In genomic region chr2:26273501-26273900, GRCh38 we compare ENCODE assay signal across 10 cellular contexts. TPM values are rescaled to one million over a fixed set of nuclear protein-coding genes. Genes with fewer than 3 reads are reported as not detected.
DNase-seq lines count a peak whose midpoint lies in the region; ATAC-seq and TF ChIP-seq lines count a peak whose summit lies in the region.
"Had no signal": no experiment of that assay in that cellular context is flagged by ENCODE, and none has a peak within 500 bp of the region (broad histone marks: within the 10 kb centered on the region; RNA-seq: fewer than 3 reads in every experiment).

No MANE protein-coding gene starts in this region.

- no peak overlapping the region for H3K56ac ChIP-seq in IMR-90 (ENCODE audit: extremely low read depth, insufficient read depth, low read length)

- no peak overlapping the region for H3K23ac ChIP-seq in IMR-90 (ENCODE audit: low read depth, low read length)

- peaks cover 13% of the 10 kb centered on the region for H3K36me3 ChIP-seq in IMR-90 (ENCODE audit: control insufficient read depth, insufficient read depth, low read length)
- peaks cover 0 to 5% of the 10 kb centered on the region in 2 donors for H3K36me3 ChIP-seq in body of pancreas (replicated peaks in 1 of 2; ENCODE audit: insufficient read depth in 1 of 2, low read depth in 2 of 2)
- peaks cover 3 to 22% (median 20%) of the 10 kb centered on the region in 5 donors for H3K36me3 ChIP-seq in subcutaneous abdominal adipose tissue (ENCODE audit: control insufficient read depth in 5 of 5, insufficient read depth in 5 of 5, low read length in 5 of 5)
- peaks cover 22% of the 10 kb centered on the region for H3K36me3 ChIP-seq in CD8-positive, alpha-beta memory T cell (ENCODE audit: insufficient read depth, low read length)

- H3K36me3 Mint-ChIP-seq in CD8-positive, alpha-beta memory T cell: peaks cover 6 to 66% (median 6%) of the 10 kb centered on the region in 3 donors

- dilution Hi-C loops in IMR-90 (cut with HindIII; ENCODE audit: low sequenced_read_pairs, unreplicated experiment): no loop called here

- no peak overlapping the region; the same call in 1 of the 2 replicates for H3K14ac ChIP-seq in IMR-90 (replicated peaks; ENCODE audit: low read depth, low read length)

- no peak overlapping the region for H2AK5ac ChIP-seq in IMR-90 (ENCODE audit: low read depth, low read length)

- H2BK15ac ChIP-seq in IMR-90 (ENCODE audit: low read depth, low read length): 0 out of 3 replicates have a peak overlapping the region, but pooled peaks have one; percentile 65

- H3K4me3 ChIP-seq in IMR-90 (ENCODE audit: insufficient read depth, low read depth, low read length): no peak overlapping the region
- no peak overlapping the region for H3K4me3 ChIP-seq in body of pancreas
- no peak overlapping the region for H3K4me3 ChIP-seq in subcutaneous abdominal adipose tissue (ENCODE audit: low read depth in 1 of 5, low read length in 5 of 5)
- H3K4me3 ChIP-seq in CD8-positive, alpha-beta memory T cell (ENCODE audit: low read length): no peak overlapping the region
- H3K4me3 ChIP-seq: testis had no signal

- in situ Hi-C loops in IMR-90 (cut with MboI; ENCODE audit: low sequenced_read_pairs): no loop called here

- no peak overlapping the region for H4K91ac ChIP-seq in IMR-90 (ENCODE audit: insufficient read depth, low read depth, low read length)

- no peak overlapping the region for H2BK20ac ChIP-seq in IMR-90 (ENCODE audit: low read depth, low read length)

- H2AK9ac ChIP-seq in IMR-90 (replicated peaks; ENCODE audit: low read depth, low read length, poor library complexity): no peak overlapping the region

- no peaks in the 10 kb centered on the region for H3K9me3 Mint-ChIP-seq in CD8-positive, alpha-beta memory T cell

- POLR2A ChIA-PET in IMR-90 (lab: Charles Lee; ENCODE audit: unreplicated experiment): no interaction called here
- POLR2A ChIA-PET in CD8-positive, alpha-beta memory T cell (lab: Charles Lee): no interaction called here

- H3K27me3 ChIP-seq in IMR-90 (ENCODE audit: control insufficient read depth, insufficient read depth, low read length) (no peaks in the 10 kb centered on the region), body of pancreas (no peaks in the 10 kb centered on the region), subcutaneous abdominal adipose tissue (ENCODE audit: control insufficient read depth in 5 of 5, insufficient read depth in 4 of 5, low read length in 5 of 5) (no peaks in the 10 kb centered on the region)
- H3K27me3 ChIP-seq in CD8-positive, alpha-beta memory T cell (ENCODE audit: insufficient read depth, low read length, poor library complexity, severe bottlenecking): no peaks in the 10 kb centered on the region
- H3K27me3 ChIP-seq: testis had no signal

- H3K4me3 Mint-ChIP-seq in CD8-positive, alpha-beta memory T cell: no peak overlapping the region

- no peaks in the 10 kb centered on the region for H3K27me3 Mint-ChIP-seq in CD8-positive, alpha-beta memory T cell

- H3K4ac ChIP-seq in IMR-90 (ENCODE audit: low read depth, low read length): no peak overlapping the region

- H3K18ac ChIP-seq in IMR-90 (ENCODE audit: low read depth, low read length): peak overlapping the region; percentile 27; the same call in 1 of the 2 replicates

- intact Hi-C loops in IMR-90 (cut with micrococcal nuclease): no loop called here
- intact Hi-C loops in body of pancreas (cut with DNase I): no loop called here
- intact Hi-C loops in left colon (cut with DNase I, micrococcal nuclease): no loop called here

- 80% methylated on average over 1 of the region's 2 CpGs; no CpG with 5 or more reads in 1 of the 2 experiments for WGBS in IMR-90 (ENCODE audit: extremely low coverage in 2 of 2, insufficient read length in 1 of 2), 2 experiments
- WGBS in body of pancreas, 2 donors: 24 to 35% methylated on average over 2 of the region's 2 CpGs

- H3K4me2 ChIP-seq in IMR-90 (ENCODE audit: low read depth, low read length): peak overlapping the region; percentile 49; the same call in 1 of the 2 replicates

- no peaks in the 10 kb centered on the region for H3K9me3 ChIP-seq in IMR-90 (ENCODE audit: control insufficient read depth, insufficient read depth, low read length)
- no peaks in the 10 kb centered on the region for H3K9me3 ChIP-seq in body of pancreas
- no peaks in the 10 kb centered on the region for H3K9me3 ChIP-seq in subcutaneous abdominal adipose tissue (ENCODE audit: control insufficient read depth in 5 of 5, low read length in 5 of 5)
- H3K9me3 ChIP-seq in CD8-positive, alpha-beta memory T cell (ENCODE audit: low read length): no peaks in the 10 kb centered on the region
- H3K9me3 ChIP-seq: testis had no signal

- no peak for TF ChIP-seq RAD21 in IMR-90 (IDR thresholded peaks at IDR 0.05; ENCODE audit: low read length)

- ATAC-seq in IMR-90 (ENCODE audit: low read depth) (no peak), body of pancreas (no peak), left colon (peak; percentile 46), GM21576 (IDR thresholded peaks at IDR 0.05; ENCODE audit: unreplicated experiment) (no peak), HG03432 (IDR thresholded peaks at IDR 0.05; ENCODE audit: unreplicated experiment) (no peak)

- no peak overlapping the region for H4K5ac ChIP-seq in IMR-90 (ENCODE audit: low read depth, low read length)

- H4K20me1 ChIP-seq in IMR-90 (ENCODE audit: insufficient read depth, low read length): peaks cover 5% of the 10 kb centered on the region; the same call in 1 of the 2 replicates

- BruUV-seq in IMR-90 (replicated peaks; lab: Mats Ljungman, UMichigan): no TSS peak

- TF ChIP-seq POLR2A in IMR-90 (IDR thresholded peaks at IDR 0.05; ENCODE audit: low read depth, low read length) (no peak), body of pancreas (IDR thresholded peaks at IDR 0.05) (no peak)

- H3K27ac Mint-ChIP-seq in CD8-positive, alpha-beta memory T cell: peak overlapping the region in 1 of 8 donors; percentile 66

- H3K9me1 ChIP-seq in IMR-90 (ENCODE audit: insufficient read depth, low read length): peaks cover 10% of the 10 kb centered on the region

- H2AFZ ChIP-seq in IMR-90 (replicated peaks; ENCODE audit: low read length, poor library complexity): no peak overlapping the region

- no peak for TF ChIP-seq CTCF in IMR-90 (conservative IDR thresholded peaks at IDR 0.05; ENCODE audit: low read depth, low read length)
- TF ChIP-seq CTCF in body of pancreas (IDR thresholded peaks at IDR 0.05): no peak

- CTCF ChIA-PET in IMR-90 (lab: Yijun Ruan, JAX): interaction anchor here (0.6 kb wide), 1 partner anchor 68 kb away, joined by 5 read pairs; no protein-coding TSS in a partner anchor
- CTCF ChIA-PET in CD8-positive, alpha-beta memory T cell (lab: Charles Lee): no interaction called here

- DNase-seq in IMR-90: peak; percentile 17
- DNase-seq in body of pancreas: no peak
- no peak for DNase-seq in left colon
- no peak for DNase-seq in CD8-positive, alpha-beta memory T cell
- DNase-seq: islet precursor cell, T1000 had no signal

- H2BK5ac ChIP-seq in IMR-90 (ENCODE audit: low read depth, low read length, poor library complexity, severe bottlenecking): peak overlapping the region; percentile 66

- H3K9ac ChIP-seq in IMR-90 (ENCODE audit: low read depth, low read length) (peak overlapping the region; percentile 24; the same call in 1 of the 2 replicates), subcutaneous abdominal adipose tissue (ENCODE audit: low read length in 5 of 5) (peak overlapping the region in 2 of 5 donors; percentile 40 to 43)

- peaks cover 7% of the 10 kb centered on the region; the same call in 1 of the 2 replicates for H3K4me1 ChIP-seq in IMR-90 (ENCODE audit: control insufficient read depth, insufficient read depth, low read length)
- H3K4me1 ChIP-seq in body of pancreas: peaks cover 39% of the 10 kb centered on the region
- H3K4me1 ChIP-seq in subcutaneous abdominal adipose tissue (ENCODE audit: control insufficient read depth in 5 of 5, insufficient read depth in 5 of 5, low read length in 5 of 5): peaks cover 7 to 42% (median 37%) of the 10 kb centered on the region in 5 donors
- H3K4me1 ChIP-seq in CD8-positive, alpha-beta memory T cell (ENCODE audit: insufficient read depth, low read length): no peaks in the 10 kb centered on the region

- H3K79me1 ChIP-seq in IMR-90 (ENCODE audit: low read depth in 1 of 2, low read length in 2 of 2): peaks cover 2 to 14% of the 10 kb centered on the region in 2 experiments

- 0 out of 4 replicates have a peak overlapping the region, but pooled peaks of 1 of the 2 experiments have one; percentile 15 for H4K8ac ChIP-seq in IMR-90 (ENCODE audit: low read depth in 2 of 2, low read length in 2 of 2)

- peaks cover 0 to 6% (median 3%) of the 10 kb centered on the region in 3 donors for H3K4me1 Mint-ChIP-seq in CD8-positive, alpha-beta memory T cell

- no peak overlapping the region for H3K27ac ChIP-seq in IMR-90 (ENCODE audit: insufficient read depth, low read length)
- H3K27ac ChIP-seq in body of pancreas: peak overlapping the region; percentile 74 to 92 (median 80)
- H3K27ac ChIP-seq in subcutaneous abdominal adipose tissue (ENCODE audit: low read depth, low read length): peak overlapping the region; percentile 88
- H3K27ac ChIP-seq in CD8-positive, alpha-beta memory T cell (ENCODE audit: low read depth, low read length): no peak overlapping the region
- H3K27ac ChIP-seq: testis had no signal

- no peak overlapping the region for H2BK120ac ChIP-seq in IMR-90 (ENCODE audit: low read depth, low read length)

TF ChIP-seq in IMR-90, 13 proteins besides CTCF, POLR2A, EP300 and RAD21:
- TF ChIP-seq MAZ (IDR thresholded peaks at IDR 0.05; ENCODE audit: borderline replicate concordance, low read depth, low read length) (no peak), CEBPB (IDR thresholded peaks at IDR 0.05; ENCODE audit: low read depth, low read length) (peak; percentile 35; the same call in 1 of the 2 replicates), NFE2L2 (IDR thresholded peaks at IDR 0.05; ENCODE audit: low read depth, low read length) (no peak)

RNA-seq across cellular contexts. Expression of gene HADHB, which starts 28.8 kb away (rescaled TPM):
- total RNA-seq in IMR-90 (2012; rRNA removed): 79.8 and 80.5 TPM in 2 replicates
- 62.0 and 67.9 TPM in 2 replicates for polyA plus RNA-seq in IMR-90 (2012; rRNA removed)
- 34.5 and 64.4 TPM in 2 replicates for polyA plus RNA-seq in IMR-90 (2012; cell fraction: cytosol; rRNA removed)
- 13.4 and 56.2 TPM in 2 replicates for polyA plus RNA-seq in IMR-90 (2012; cell fraction: nucleus; rRNA removed; ENCODE audit: low replicate concordance)
- 100 to 1,000 TPM; 108 to 127 TPM for total RNA-seq in body of pancreas
- 100 to 1,000 TPM; 166 to 180 TPM for total RNA-seq in left colon
- 10 to 100 TPM; 75.1 to 80.2 TPM for total RNA-seq in CD8-positive, alpha-beta memory T cell
- polyA plus RNA-seq in CD8-positive, alpha-beta memory T cell: 83.2 TPM

RNA-seq across cellular contexts. Expression of gene HADHA, which starts 29.1 kb away (rescaled TPM):
- total RNA-seq in IMR-90 (2012; rRNA removed) (111 TPM in 2 replicates), body of pancreas (100 to 1,000 TPM in 1 of 2 donors, 10 to 100 TPM in 1; 98.3 to 110 TPM), left colon (100 to 1,000 TPM; 239 to 294 TPM)
- polyA plus RNA-seq in IMR-90 (2012; rRNA removed): 50.4 and 52.7 TPM in 2 replicates
- polyA plus RNA-seq in IMR-90 (2012; cell fraction: cytosol; rRNA removed): 19.6 and 40.0 TPM in 2 replicates
- 16.9 and 44.8 TPM in 2 replicates for polyA plus RNA-seq in IMR-90 (2012; cell fraction: nucleus; rRNA removed; ENCODE audit: low replicate concordance)
- 100 to 1,000 TPM; 122 to 126 TPM for total RNA-seq in CD8-positive, alpha-beta memory T cell
- 116 TPM for polyA plus RNA-seq in CD8-positive, alpha-beta memory T cell

Comparison
In these comparisons a context has a peak if more than half of its experiments do, and no peak if none do; other contexts are left out.
1. H3K27ac ChIP-seq: peak in body of pancreas (4 of 4) and subcutaneous abdominal adipose tissue (single experiment); none in IMR-90 (single experiment) and CD8-positive, alpha-beta memory T cell (single experiment).